Comparison of ENCODE assay signal across 23 cellular contexts in the genomic region with DNA sequence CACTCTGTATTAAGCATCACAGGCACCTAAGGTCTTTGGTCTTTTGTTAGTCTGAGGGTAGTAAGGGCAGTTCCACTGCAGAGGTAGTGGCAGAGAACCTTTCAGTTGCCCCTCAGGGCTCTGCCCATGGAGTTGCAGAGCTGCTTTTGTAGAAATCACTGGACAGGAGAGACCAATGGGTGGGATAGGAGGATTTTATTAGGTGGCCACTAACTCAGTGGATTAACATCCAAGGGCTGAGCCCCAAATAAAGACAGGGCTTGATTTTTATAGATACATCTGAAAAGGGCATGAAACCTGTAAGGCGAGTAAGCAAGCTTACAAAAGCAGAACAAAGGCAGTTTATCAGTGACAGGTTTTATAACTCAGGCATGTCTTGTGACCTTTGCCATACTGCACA.
"Had no signal": no experiment of that assay in that cellular context is flagged by ENCODE, and none has a peak within 500 bp of the region (broad histone marks: within the 10 kb centered on the region; RNA-seq: fewer than 3 reads in every experiment).

No MANE protein-coding gene starts in this region.

- H3K36me3 ChIP-seq: heart right ventricle, left lung, neural progenitor cell, right atrium auricular region, tibial artery had no signal

- DNase-seq: cortex of kidney; effector memory CD8-positive, alpha-beta T cell; glutamatergic neuron; heart right ventricle; hippocampal formation; left cardiac atrium; left lung; mesenchymal stem cell; midbrain; naive thymus-derived CD4-positive, alpha-beta T cell; stimulated activated CD4-positive, alpha-beta T cell treated with anti-CD3 and anti-CD28 coated beads, Interleukin-2, amount 100 ng/mL, for 24 hours; stimulated activated CD4-positive, alpha-beta T cell treated with anti-CD3 and anti-CD28 coated beads, Interleukin-4, amount 100 ng/mL, for 24 hours; stimulated activated naive CD8-positive, alpha-beta T cell treated with anti-CD3 and anti-CD28 coated beads, Interleukin-15, Interleukin-2, amounts not matched to agents 100 U/mL and 50 U/mL, for 24 hours; substantia nigra; testis; tibial artery had no signal

- H3K4me1 ChIP-seq: foreskin keratinocyte, heart right ventricle, left lung, neural progenitor cell, parathyroid adenoma, right atrium auricular region, testis, tibial artery had no signal

- ATAC-seq: effector memory CD8-positive, alpha-beta T cell; foreskin keratinocyte; heart right ventricle; left cardiac atrium; left lung; naive thymus-derived CD4-positive, alpha-beta T cell; sciatic nerve; stimulated activated memory B cell treated with anti-CD40 and anti-IgM and Interleukin-4, amounts not matched to agents 10 μg/mL and 1 μg/mL and 100 μg/mL, for 72 hours; stimulated activated naive CD8-positive, alpha-beta T cell treated with anti-CD3 and anti-CD28 coated beads, Interleukin-15, Interleukin-2, amounts not matched to agents 100 U/mL and 50 U/mL, for 24 hours had no signal

- H3K4me3 ChIP-seq: heart right ventricle, left lung, neural progenitor cell, right atrium auricular region, smooth muscle cell, testis, tibial artery had no signal

- H3K27me3 ChIP-seq: foreskin keratinocyte, heart right ventricle, left lung, neural progenitor cell, right atrium auricular region, testis, tibial artery had no signal

- H2AFZ ChIP-seq: neural progenitor cell, parathyroid adenoma had no signal

- H3K4me2 ChIP-seq: neural progenitor cell, smooth muscle cell had no signal

- H3K27ac ChIP-seq: foreskin keratinocyte, heart right ventricle, left lung, neural progenitor cell, parathyroid adenoma, right atrium auricular region, testis, tibial artery had no signal

- H3K9me3 ChIP-seq: testis had no signal

- H3K79me2 ChIP-seq: parathyroid adenoma had no signal

- H3K9ac ChIP-seq: neural progenitor cell, parathyroid adenoma had no signal
